ENCODE assay signal across 14 cellular contexts in genomic region chr6:35488517-35488862, GRCh38. TPM values are rescaled to one million over a fixed set of nuclear protein-coding genes. Genes with fewer than 3 reads are reported as not detected.
DNase-seq lines count a peak whose midpoint lies in the region; ATAC-seq and TF ChIP-seq lines count a peak whose summit lies in the region.
"Had no signal": no experiment of that assay in that cellular context is flagged by ENCODE, and none has a peak within 500 bp of the region (broad histone marks: within the 10 kb centered on the region; RNA-seq: fewer than 3 reads in every experiment).

No MANE protein-coding gene starts in this region.

- POLR2A ChIA-PET in A673 (lab: Charles Lee; ENCODE audit: low non-redundant PET) = no interaction called here

- peak overlapping the region; percentile 50 for H3K4me2 ChIP-seq in BLaER1

- H3K4me1 ChIP-seq in BLaER1 = peaks cover 53% of the 10 kb centered on the region
- peaks cover 66% of the 10 kb centered on the region for H3K4me1 ChIP-seq in iPS-20b (ENCODE audit: insufficient read depth, low read length)
- peaks cover 18 to 45% of the 10 kb centered on the region in 2 donors for H3K4me1 ChIP-seq in gastrocnemius medialis
- peaks cover 64% of the 10 kb centered on the region for H3K4me1 ChIP-seq in A673 (ENCODE audit: insufficient read depth, low read length, poor library complexity, severe bottlenecking)

- H3K36me3 ChIP-seq in BLaER1 (no peaks in the 10 kb centered on the region), iPS-20b (ENCODE audit: insufficient read depth, low read depth, low read length) (0 out of 2 replicates have a peak, but pooled peaks cover 2% of the 10 kb centered on the region), gastrocnemius medialis (no peaks in the 10 kb centered on the region), A673 (ENCODE audit: insufficient read depth, low read length, poor library complexity, severe bottlenecking) (no peaks in the 10 kb centered on the region)

- no peak for ATAC-seq in gastrocnemius medialis

- H3K27ac ChIP-seq in BLaER1 = no peak overlapping the region; the same call in 1 of the 2 replicates
- H3K27ac ChIP-seq in VCaP = peak overlapping the region; percentile 88
- peak overlapping the region; percentile 82 for H3K27ac ChIP-seq in iPS-20b (ENCODE audit: low read length)
- H3K27ac ChIP-seq in gastrocnemius medialis = peak overlapping the region in 3 of 4 donors; percentile 21 to 78 (median 24)
- H3K27ac ChIP-seq in A673 (ENCODE audit: low read depth, low read length, poor library complexity, severe bottlenecking) = no peak overlapping the region
- H3K27ac ChIP-seq: GM23248 had no signal

- no peaks in the 10 kb centered on the region for H3K9me3 ChIP-seq in BLaER1
- H3K9me3 ChIP-seq in iPS-20b (ENCODE audit: insufficient read depth, low read depth, low read length) = no peaks in the 10 kb centered on the region
- H3K9me3 ChIP-seq in gastrocnemius medialis = no peaks in the 10 kb centered on the region
- no peaks in the 10 kb centered on the region for H3K9me3 ChIP-seq in A673 (ENCODE audit: low read depth, low read length, poor library complexity, severe bottlenecking)

- H3K4me3 ChIP-seq in BLaER1 = no peak overlapping the region
- no peak overlapping the region for H3K4me3 ChIP-seq in iPS-20b (ENCODE audit: low read length)
- no peak overlapping the region for H3K4me3 ChIP-seq in gastrocnemius medialis
- no peak overlapping the region for H3K4me3 ChIP-seq in A673 (ENCODE audit: low read depth, low read length, poor library complexity, severe bottlenecking)
- H3K4me3 ChIP-seq: GM23248 had no signal

- TF ChIP-seq CTCF in VCaP (conservative IDR thresholded peaks at IDR 0.05) (no peak), gastrocnemius medialis (IDR thresholded peaks at IDR 0.05 in 4 of 5, conservative IDR thresholded peaks at IDR 0.05 in 1 of 5) (no peak), A673 (conservative IDR thresholded peaks at IDR 0.05; ENCODE audit: low read depth, low read length) (no peak)

- H4K20me1 ChIP-seq in BLaER1 = peaks cover 24% of the 10 kb centered on the region

- in situ Hi-C loops in gastrocnemius medialis (cut with MboI; ENCODE audit: low sequenced_read_pairs in 4 of 4) = no loop called here

- no peak for DNase-seq in gastrocnemius medialis
- no peak for DNase-seq in RKO (ENCODE audit: low spot score)
- no peak for DNase-seq in OCI-M1 (lab: John Stamatoyannopoulos, UW)
- no peak for DNase-seq in A673 (ENCODE audit: low spot score)
- no peak for DNase-seq in GOT3 (lab: John Stamatoyannopoulos, UW)
- DNase-seq: activated effector memory CD4-positive, alpha-beta T cell treated with anti-CD3 and anti-CD28 coated beads, Interleukin-2, amount 50 U/mL, for 16 hours; NCI-H748 treated with DMSO at 0.1 percent for 48 hours; SW 1271 had no signal

- H3K27me3 ChIP-seq in BLaER1 (no peaks in the 10 kb centered on the region), iPS-20b (ENCODE audit: insufficient read depth, low read length) (no peaks in the 10 kb centered on the region), gastrocnemius medialis (no peaks in the 10 kb centered on the region), A673 (replicated peaks; ENCODE audit: insufficient read depth, low read depth, low read length, poor library complexity) (no peaks in the 10 kb centered on the region)

- H3K9ac ChIP-seq in BLaER1 (no peak overlapping the region), iPS-20b (ENCODE audit: low read depth, low read length) (peak overlapping the region; percentile 25; the same call in 1 of the 2 replicates)
- H3K9ac ChIP-seq: GM23248 had no signal

- no peak for TF ChIP-seq POLR2A in gastrocnemius medialis (IDR thresholded peaks at IDR 0.05)

- no TSS peak for BruUV-seq in A673 (replicated peaks; lab: Mats Ljungman, UMichigan)

- CTCF ChIA-PET in A673 (lab: Charles Lee) = no interaction called here

- intact Hi-C loops in gastrocnemius medialis (cut with DNase I; ENCODE audit: low total_unique reads) = no loop called here
- intact Hi-C loops in A673 (cut with micrococcal nuclease; ENCODE audit: unreplicated experiment) = no loop called here

RNA-seq across cellular contexts. Expression of gene TEAD3, which starts 8.4 kb away (rescaled TPM):
- total RNA-seq in gastrocnemius medialis = 10 to 100 TPM; 11.5 to 14.8 (median 13.5) TPM
- total RNA-seq in A673 (2021) = 10.3 and 17.0 TPM in 2 replicates

RNA-seq across cellular contexts. Expression of gene RPL10A, which starts 20.3 kb away (rescaled TPM):
- total RNA-seq in gastrocnemius medialis = 1,000 to 10,000 TPM in 1 of 4 donors, 100 to 1,000 TPM in 3; 772 to 1,014 (median 808) TPM
- 1,064 and 1,085 TPM in 2 replicates for total RNA-seq in A673 (2021)

RNA-seq across cellular contexts. Expression of gene TULP1, which starts 24.2 kb away (rescaled TPM):
- total RNA-seq in gastrocnemius medialis = not detected
- 0.66 TPM in 1 of 2 replicates, not detected in the other for total RNA-seq in A673 (2021)
- total RNA-seq: GM23248, kidney epithelial cell, pulmonary artery endothelial cell had no signal

RNA-seq across cellular contexts. Expression of gene FANCE, which starts 36.4 kb away (rescaled TPM):
- 10 to 100 TPM in 1 of 4 donors, 1 to 10 TPM in 3; 2.5 to 10.5 (median 5.9) TPM for total RNA-seq in gastrocnemius medialis
- total RNA-seq in A673 (2021) = 19.2 and 23.4 TPM in 2 replicates

Comparison
In these comparisons a context has a peak if more than half of its experiments do, and no peak if none do; other contexts are left out.
1. H3K27ac ChIP-seq: peak in VCaP (single experiment), iPS-20b (single experiment) and gastrocnemius medialis (3 of 4); none in BLaER1 (single experiment) and A673 (single experiment).